ENCODE assay signal across 8 cellular contexts in genomic region chr2:37156071-37156856, GRCh38. TPM values are rescaled to one million over a fixed set of nuclear protein-coding genes. Genes with fewer than 3 reads are reported as not detected.
DNase-seq lines count a peak whose midpoint lies in the region; ATAC-seq and TF ChIP-seq lines count a peak whose summit lies in the region.

No MANE protein-coding gene starts in this region.

- H3K4me3 ChIP-seq in PC-3 (ENCODE audit: low read length) (peak overlapping the region; percentile 84), adrenal gland (peak overlapping the region; percentile 53 to 100 (median 74)), left ventricle myocardium inferior (peak overlapping the region; percentile 87)

- H3K4me1 ChIP-seq in PC-3 (ENCODE audit: insufficient read depth, low read length) (peaks cover 23% of the 10 kb centered on the region), adrenal gland (replicated peaks in 1 of 2) (peaks cover 0 to 21% of the 10 kb centered on the region in 2 donors), left ventricle myocardium inferior (peaks cover 30% of the 10 kb centered on the region)

- no peaks in the 10 kb centered on the region for H3K9me2 ChIP-seq in PC-3 (replicated peaks; ENCODE audit: low read length)

- peak overlapping the region; percentile 98 for H3K4me2 ChIP-seq in PC-3 (ENCODE audit: low read length)

- peak overlapping the region; percentile 92 for H3K9ac ChIP-seq in PC-3 (ENCODE audit: low read length)

- 1 to 2% (median 1%) methylated on average over 12 to 27 of the region's 27 CpGs for WGBS in adrenal gland, 4 donors

- ATAC-seq in GM18519 (IDR thresholded peaks at IDR 0.05; ENCODE audit: low FRiP score, unreplicated experiment) (peak; percentile 20), HG03097 (IDR thresholded peaks at IDR 0.05; ENCODE audit: low FRiP score, unreplicated experiment) (peak; percentile 33), PC-3 (peak; percentile 64)

- H3K36me3 ChIP-seq in PC-3 (ENCODE audit: low read depth, low read length) = peaks cover 5% of the 10 kb centered on the region; the same call in 1 of the 2 replicates
- no peaks in the 10 kb centered on the region for H3K36me3 ChIP-seq in adrenal gland (replicated peaks in 1 of 2)
- peaks cover 4% of the 10 kb centered on the region for H3K36me3 ChIP-seq in left ventricle myocardium inferior

- POLR2A ChIA-PET in PC-3 (lab: Charles Lee; ENCODE audit: unreplicated experiment) = interaction anchor here (0.6 kb wide), 1 partner anchor 15 kb away, joined by 3 read pairs; no protein-coding TSS in a partner anchor

- H3K27me3 ChIP-seq in PC-3 (ENCODE audit: low read length) = no peaks in the 10 kb centered on the region
- H3K27me3 ChIP-seq in adrenal gland = no peaks in the 10 kb centered on the region
- H3K27me3 ChIP-seq in left ventricle myocardium inferior (ENCODE audit: low read depth) = no peaks in the 10 kb centered on the region

- H3K79me2 ChIP-seq in PC-3 (ENCODE audit: low read length) = peaks cover 53% of the 10 kb centered on the region

- DNase-seq in AG20443 (ENCODE audit: low spot score) = peak; percentile 72
- DNase-seq in PC-3 = peak; percentile 60
- DNase-seq in adrenal gland = peak; percentile 53 to 78 (median 70)
- DNase-seq in left ventricle myocardium inferior = peak; percentile 41
- peak in 7 of 10 donors; percentile 25 to 90 (median 29) for DNase-seq in posterior cingulate gyrus
- no peak for DNase-seq in GDM1 (lab: John Stamatoyannopoulos, UW)

- no peak for TF ChIP-seq POLR2A in adrenal gland (IDR thresholded peaks at IDR 0.05)

- TF ChIP-seq CTCF in PC-3 (conservative IDR thresholded peaks at IDR 0.05; ENCODE audit: low read depth, low read length) (no peak), adrenal gland (IDR thresholded peaks at IDR 0.05) (no peak), left ventricle myocardium inferior (IDR thresholded peaks at IDR 0.05; ENCODE audit: borderline replicate concordance) (no peak)

- CTCF ChIA-PET in PC-3 (lab: Charles Lee) = interaction anchor here (0.6 kb wide), 1 partner anchor 55 kb away, joined by 3 read pairs; no protein-coding TSS in a partner anchor

- intact Hi-C loops in PC-3 (cut with micrococcal nuclease) = loop anchor here (2.0 kb wide), 1 partner anchor 75 kb away; the partner anchor contains the start of genes CEBPZ and NDUFAF7
- intact Hi-C loops in adrenal gland (cut with DNase I) = no loop called here
- intact Hi-C loops in left ventricle myocardium inferior (cut with micrococcal nuclease) = no loop called here
- intact Hi-C loops in posterior cingulate gyrus (cut with DNase I) = no loop called here

- H4K20me1 ChIP-seq in PC-3 (ENCODE audit: low read length) = no peaks in the 10 kb centered on the region

- H3K9me3 ChIP-seq in PC-3 (ENCODE audit: low read length) (no peaks in the 10 kb centered on the region), adrenal gland (replicated peaks in 1 of 3) (no peaks in the 10 kb centered on the region), left ventricle myocardium inferior (replicated peaks) (no peaks in the 10 kb centered on the region)

- BruUV-seq in PC-3 (replicated peaks; lab: Mats Ljungman, UMichigan) = TSS peak; percentile 48

- no peaks in the 10 kb centered on the region for H3F3A ChIP-seq in PC-3 (ENCODE audit: low read length, unreplicated experiment)

- peak overlapping the region; percentile 88 for H2AFZ ChIP-seq in PC-3 (ENCODE audit: low read length)

- H3K27ac ChIP-seq in PC-3 (ENCODE audit: low read length) = peak overlapping the region; percentile 66
- H3K27ac ChIP-seq in adrenal gland = peak overlapping the region; percentile 36 to 97 (median 92)
- peak overlapping the region; percentile 90 for H3K27ac ChIP-seq in left ventricle myocardium inferior (replicated peaks)

RNA-seq across cellular contexts. Expression of gene EIF2AK2, which starts 0.5 kb away (rescaled TPM):
- 29.3 and 30.9 TPM in 2 replicates for total RNA-seq in PC-3 (2014; rRNA removed)
- total RNA-seq in adrenal gland = 10 to 100 TPM; 17.3 to 48.5 (median 35.9) TPM
- 10 to 100 TPM in 1 of 3 donors, 1 to 10 TPM in 2; 5.6 to 35.4 (median 7.7) TPM for polyA plus RNA-seq in adrenal gland
- total RNA-seq in left ventricle myocardium inferior = 23.8 TPM

RNA-seq across cellular contexts. Expression of gene SULT6B1, which starts 32.2 kb away (rescaled TPM):
- not detected in 2 replicates for total RNA-seq in PC-3 (2014; rRNA removed)
- not detected for total RNA-seq in adrenal gland
- not detected for polyA plus RNA-seq in adrenal gland
- not detected for total RNA-seq in left ventricle myocardium inferior

RNA-seq across cellular contexts. Expression of gene CEBPZOS, which starts 40.0 kb away (rescaled TPM):
- total RNA-seq in PC-3 (2014; rRNA removed) (30.8 and 43.8 TPM in 2 replicates), adrenal gland (10 to 100 TPM; 27.9 to 84.6 (median 54.3) TPM), left ventricle myocardium inferior (61.3 TPM)
- polyA plus RNA-seq in adrenal gland = 100 to 1,000 TPM in 1 of 3 donors, 10 to 100 TPM in 2; 74.8 to 186 (median 90.0) TPM
